28 cellular contexts compared by ENCODE assay signal in the genomic region with DNA sequence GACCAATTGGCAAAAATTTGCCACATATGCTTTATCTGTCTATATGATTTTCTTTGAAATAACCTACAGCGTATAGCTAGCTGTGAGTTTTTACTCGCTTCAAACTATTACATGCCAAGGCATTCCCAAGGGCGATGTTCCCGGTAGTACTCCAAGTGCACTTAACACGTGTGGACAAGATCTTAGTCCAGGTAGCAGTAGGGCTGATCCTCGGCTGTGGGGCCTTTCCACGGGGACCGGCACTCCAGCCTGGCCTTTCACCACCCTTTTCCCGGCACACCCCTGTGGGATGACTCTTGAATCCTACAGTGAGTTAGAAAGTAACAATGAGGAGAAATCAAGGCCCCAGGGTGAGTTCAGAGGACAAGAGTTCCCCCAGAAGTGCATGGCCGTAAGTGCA.
"Had no signal": no experiment of that assay in that cellular context is flagged by ENCODE, and none has a peak within 500 bp of the region (broad histone marks: within the 10 kb centered on the region; RNA-seq: fewer than 3 reads in every experiment).

No MANE protein-coding gene starts in this region.

- ATAC-seq: activated CD4-positive, alpha-beta T cell treated with anti-CD3 and anti-CD28 coated beads for 36 hours; activated CD4-positive, CD25-positive, alpha-beta regulatory T cell treated with anti-CD3 and anti-CD28 coated beads, Interleukin-2, amount 50 U/mL, for 24 hours; activated CD8-positive, alpha-beta T cell treated with anti-CD3 and anti-CD28 coated beads, Interleukin-2, amount 10 ng/mL, durations not matched to agents 7 days and 5 days; activated naive CD8-positive, alpha-beta T cell treated with anti-CD3 and anti-CD28 coated beads, Interleukin-2, amount 50 U/mL, for 24 hours; Panc1 had no signal

- H3K4me3 Mint-ChIP-seq: activated CD4-positive, alpha-beta T cell treated with anti-CD3 and anti-CD28 coated beads for 36 hours; activated CD4-positive, alpha-beta T cell treated with anti-CD3 and anti-CD28 coated beads, Interleukin-2, amount 10 ng/mL, durations not matched to agents 7 days and 5 days; activated CD8-positive, alpha-beta T cell treated with anti-CD3 and anti-CD28 coated beads, Interleukin-2, amount 10 ng/mL, durations not matched to agents 7 days and 5 days; activated naive CD8-positive, alpha-beta T cell; activated naive CD8-positive, alpha-beta T cell treated with anti-CD3 and anti-CD28 coated beads, Interleukin-2, amount 50 U/mL, for 24 hours; activated T-cell treated with anti-CD3 and anti-CD28 coated beads, Interleukin-2, amount 50 U/mL, for 24 hours; brain had no signal

- H3K27me3 ChIP-seq: SJCRH30 had no signal

- H3K27ac Mint-ChIP-seq: activated CD4-positive, alpha-beta T cell treated with anti-CD3 and anti-CD28 coated beads for 36 hours; activated CD4-positive, alpha-beta T cell treated with anti-CD3 and anti-CD28 coated beads, Interleukin-2, amount 10 ng/mL, durations not matched to agents 7 days and 5 days; activated CD8-positive, alpha-beta T cell treated with anti-CD3 and anti-CD28 coated beads, Interleukin-2, amount 10 ng/mL, durations not matched to agents 7 days and 5 days; activated naive CD8-positive, alpha-beta T cell; activated naive CD8-positive, alpha-beta T cell treated with anti-CD3 and anti-CD28 coated beads, Interleukin-2, amount 50 U/mL, for 24 hours; activated T-cell treated with anti-CD3 and anti-CD28 coated beads, Interleukin-2, amount 50 U/mL, for 24 hours; activated T-helper 2 cell treated with anti-CD3 and anti-CD28 coated beads, Interferon-gamma antibody, Interleukin-2, Interleukin-4, amounts not matched to agents 10 μg/mL and 5 μg/mL and 100 μg/mL, durations not matched to agents 14 hours and 24 hours and 36 hours; brain had no signal

- H3K36me3 ChIP-seq: SJCRH30 had no signal

- DNase-seq: activated CD4-positive, alpha-beta T cell treated with anti-CD3 and anti-CD28 coated beads for 36 hours; activated CD4-positive, alpha-beta T cell treated with anti-CD3 and anti-CD28 coated beads, Interleukin-2, amount 10 ng/mL, durations not matched to agents 7 days and 5 days; activated CD4-positive, alpha-beta T cell treated with anti-CD3 and anti-CD28 coated beads, Interleukin-2, amount 50 U/mL, for 48 hours; activated CD8-positive, alpha-beta T cell treated with anti-CD3 and anti-CD28 coated beads, Interleukin-2, amount 10 ng/mL, durations not matched to agents 7 days and 5 days; activated gamma-delta T cell; activated naive CD4-positive, alpha-beta T cell treated with Interleukin-2 at 50 U/mL for 16 hours; activated naive CD8-positive, alpha-beta T cell treated with anti-CD3 and anti-CD28 coated beads, Interleukin-2, amount 50 U/mL, for 24 hours; activated T-cell treated with anti-CD3 and anti-CD28 coated beads, Interleukin-2, amount 50 U/mL, for 24 hours; anterior cingulate cortex; caudate nucleus; cerebellar nuclear complex; NCI-H1092 treated with DMSO at 0.1 percent for 48 hours; NCI-H1436; NCI-H1694; NCI-H1930; NCI-H2081 treated with DMSO at 0.1 percent for 48 hours; NCI-H226; NCI-H446 treated with DMSO at 0.1 percent for 48 hours; NCI-H524; SHP77; SJCRH30; T1000 had no signal

- H3K27me3 Mint-ChIP-seq: activated CD4-positive, alpha-beta T cell treated with anti-CD3 and anti-CD28 coated beads for 36 hours; activated naive CD8-positive, alpha-beta T cell; activated T-cell treated with anti-CD3 and anti-CD28 coated beads, Interleukin-2, amount 50 U/mL, for 24 hours; brain had no signal

- H3K4me3 ChIP-seq: SJCRH30, SK-N-MC had no signal

- H3K4me1 ChIP-seq: SJCRH30 had no signal

- H3K36me3 Mint-ChIP-seq: activated naive CD8-positive, alpha-beta T cell had no signal

- H3K9me3 ChIP-seq: SJCRH30 had no signal

- H3K27ac ChIP-seq: SJCRH30, SK-N-MC had no signal

- H3K9me3 Mint-ChIP-seq: activated naive CD8-positive, alpha-beta T cell treated with anti-CD3 and anti-CD28 coated beads, Interleukin-2, amount 50 U/mL, for 24 hours; activated T-cell treated with anti-CD3 and anti-CD28 coated beads, Interleukin-2, amount 50 U/mL, for 24 hours had no signal

- H3K4me1 Mint-ChIP-seq: activated CD4-positive, alpha-beta T cell treated with anti-CD3 and anti-CD28 coated beads for 36 hours; activated CD4-positive, alpha-beta T cell treated with anti-CD3 and anti-CD28 coated beads, Interleukin-2, amount 10 ng/mL, durations not matched to agents 7 days and 5 days; activated naive CD8-positive, alpha-beta T cell treated with anti-CD3 and anti-CD28 coated beads, Interleukin-2, amount 50 U/mL, for 24 hours; brain had no signal
